Comparison of ENCODE assay signal across 22 cellular contexts in genomic region chr2:182435754-182436153, GRCh38. TPM values are rescaled to one million over a fixed set of nuclear protein-coding genes. Genes with fewer than 3 reads are reported as not detected.
DNase-seq lines count a peak whose midpoint lies in the region; ATAC-seq and TF ChIP-seq lines count a peak whose summit lies in the region.
"Had no signal": no experiment of that assay in that cellular context is flagged by ENCODE, and none has a peak within 500 bp of the region (broad histone marks: within the 10 kb centered on the region; RNA-seq: fewer than 3 reads in every experiment).

No MANE protein-coding gene starts in this region.

- H3K27ac ChIP-seq in brain microvascular endothelial cell: no peak overlapping the region
- H3K27ac ChIP-seq in foreskin keratinocyte: no peak overlapping the region
- H3K27ac ChIP-seq in testis: no peak overlapping the region
- H3K27ac ChIP-seq: neutrophil, sigmoid colon, SJSA1 had no signal

- H3K4me1 ChIP-seq in foreskin keratinocyte (peaks cover 5% of the 10 kb centered on the region), testis (no peaks in the 10 kb centered on the region)
- H3K4me1 ChIP-seq: sigmoid colon, SJSA1 had no signal

- peaks cover 3% of the 10 kb centered on the region; the same call in 1 of the 2 replicates for H3K9me3 Mint-ChIP-seq in HFFc6

- peaks cover 4% of the 10 kb centered on the region; the same call in 1 of the 2 replicates for H3K36me3 Mint-ChIP-seq in HFFc6 (ENCODE audit: low read depth)
- H3K36me3 Mint-ChIP-seq: activated naive CD8-positive, alpha-beta T cell treated with anti-CD3 and anti-CD28 coated beads, Interleukin-2, amount 10 ng/mL, durations not matched to agents 7 days and 5 days had no signal

- H3K9me3 ChIP-seq in testis: no peaks in the 10 kb centered on the region
- H3K9me3 ChIP-seq: neutrophil, sigmoid colon, SJSA1 had no signal

- peak overlapping the region; percentile 38; the same call in 1 of the 2 replicates for H3K4me3 Mint-ChIP-seq in HFFc6
- H3K4me3 Mint-ChIP-seq: activated naive CD8-positive, alpha-beta T cell treated with anti-CD3 and anti-CD28 coated beads, Interleukin-2, amount 10 ng/mL, durations not matched to agents 7 days and 5 days had no signal

- ATAC-seq in foreskin keratinocyte (peak; percentile 23), GM21717 (IDR thresholded peaks at IDR 0.05; ENCODE audit: unreplicated experiment) (no peak), GM19328 (IDR thresholded peaks at IDR 0.05; ENCODE audit: unreplicated experiment) (no peak)

- TF ChIP-seq POLR2A in testis (IDR thresholded peaks at IDR 0.05): no peak

- peaks cover 60% of the 10 kb centered on the region for H3K4me1 Mint-ChIP-seq in HFFc6 (ENCODE audit: low read depth)
- H3K4me1 Mint-ChIP-seq: activated naive CD8-positive, alpha-beta T cell treated with anti-CD3 and anti-CD28 coated beads, Interleukin-2, amount 10 ng/mL, durations not matched to agents 7 days and 5 days had no signal

- peak overlapping the region; percentile 52; the same call in 1 of the 2 replicates for H3K27ac Mint-ChIP-seq in HFFc6
- H3K27ac Mint-ChIP-seq: activated naive CD8-positive, alpha-beta T cell treated with anti-CD3 and anti-CD28 coated beads, Interleukin-2, amount 10 ng/mL, durations not matched to agents 7 days and 5 days had no signal

- H3K27me3 ChIP-seq in brain microvascular endothelial cell (replicated peaks) (no peaks in the 10 kb centered on the region), foreskin keratinocyte (no peaks in the 10 kb centered on the region), testis (no peaks in the 10 kb centered on the region)
- H3K27me3 ChIP-seq: neutrophil, sigmoid colon, SJSA1 had no signal

- 85 to 93% methylated on average over 1 of the region's 1 CpG for WGBS in testis, 2 donors

- H3K36me3 ChIP-seq in brain microvascular endothelial cell (replicated peaks) (no peaks in the 10 kb centered on the region), testis (ENCODE audit: low read depth, missing control alignments) (no peaks in the 10 kb centered on the region)
- H3K36me3 ChIP-seq: neutrophil, sigmoid colon, SJSA1 had no signal

- DNase-seq in AG09309 (ENCODE audit: low read depth) (peak; percentile 8), HFFc6 (peak; percentile 34), brain microvascular endothelial cell (peak; percentile 13), foreskin keratinocyte (peak in 1 of 2 donors; percentile 28), A172 (ENCODE audit: low spot score) (no peak), testis (no peak)
- DNase-seq: activated CD4-positive, alpha-beta T cell treated with anti-CD3 and anti-CD28 coated beads for 1 hour; activated naive CD8-positive, alpha-beta T cell treated with anti-CD3 and anti-CD28 coated beads, Interleukin-2, amount 10 ng/mL, durations not matched to agents 7 days and 5 days; central memory CD4-positive, alpha-beta T cell; effector CD8-positive, alpha-beta T cell; foreskin melanocyte; GDM1; left cardiac atrium; NCI-H1417 treated with DMSO at 0.1 percent for 48 hours; sigmoid colon; stimulated activated CD4-positive, alpha-beta T cell treated with anti-CD3 and anti-CD28 coated beads, Interleukin-1b, Interleukin-23, amount 100 ng/mL, for 48 hours had no signal

- intact Hi-C loops in testis (cut with DNase I; ENCODE audit: low total_unique reads): no loop called here

- H3K4me3 ChIP-seq in AG09309 (ENCODE audit: control insufficient read depth, low read depth, low read length) (no peak overlapping the region), brain microvascular endothelial cell (ENCODE audit: low read depth, low read length) (no peak overlapping the region), testis (no peak overlapping the region)
- H3K4me3 ChIP-seq: sigmoid colon, SJSA1 had no signal

- in situ Hi-C loops in brain microvascular endothelial cell (cut with HindIII; ENCODE audit: low pct_ligation_motif_present, low sequenced_read_pairs): no loop called here

- H3K27me3 Mint-ChIP-seq in HFFc6 (ENCODE audit: insufficient read depth): no peaks in the 10 kb centered on the region
- H3K27me3 Mint-ChIP-seq: activated naive CD8-positive, alpha-beta T cell treated with anti-CD3 and anti-CD28 coated beads, Interleukin-2, amount 10 ng/mL, durations not matched to agents 7 days and 5 days had no signal

- TF ChIP-seq CTCF in AG09309 (IDR thresholded peaks at IDR 0.05; ENCODE audit: control insufficient read depth, insufficient read depth, low read depth, low read length, missing control alignments) (no peak), HFFc6 (IDR thresholded peaks at IDR 0.05) (no peak), brain microvascular endothelial cell (IDR thresholded peaks at IDR 0.05; ENCODE audit: low read depth, low read length, missing control alignments) (no peak), foreskin keratinocyte (conservative IDR thresholded peaks at IDR 0.05) (no peak), testis (IDR thresholded peaks at IDR 0.05) (no peak)

RNA-seq across cellular contexts. Expression of gene PDE1A, which starts 8.9 kb away (rescaled TPM):
- 1 to 10 TPM; 2.7 to 8.0 (median 3.9) TPM for total RNA-seq in HFFc6 (2021; fragmentation: NEBNext Ultra II Directional; extraction: Animal tissue kit (Norgen Biotek cat#: 25700))
- total RNA-seq in foreskin keratinocyte (0.03 and 0.07 TPM in 2 replicates), testis (10 to 100 TPM; 15.2 to 29.8 TPM)
- polyA plus RNA-seq in foreskin keratinocyte (not detected in 2 replicates), testis (ENCODE audit: insufficient read depth, low read depth, low replicate concordance) (45.0 TPM)
- total RNA-seq in A172 (2014; rRNA removed; shearing (Covaris generic)): 1.4 TPM in 1 of 2 replicates, not detected in the other
- total RNA-seq: activated naive CD8-positive, alpha-beta T cell treated with anti-CD3 and anti-CD28 coated beads, Interleukin-2, amount 10 ng/mL, durations not matched to agents 7 days and 5 days; mononuclear cell; OCI-LY7; SJSA1 had no signal

Comparison
In these comparisons a context has a peak if more than half of its experiments do, and no peak if none do; other contexts are left out.
1. DNase-seq: peak in AG09309 (single experiment), HFFc6 (single experiment) and brain microvascular endothelial cell (single experiment); none in A172 (single experiment) and testis (single experiment).